ENCODE assay signal across 21 cellular contexts in the genomic region with DNA sequence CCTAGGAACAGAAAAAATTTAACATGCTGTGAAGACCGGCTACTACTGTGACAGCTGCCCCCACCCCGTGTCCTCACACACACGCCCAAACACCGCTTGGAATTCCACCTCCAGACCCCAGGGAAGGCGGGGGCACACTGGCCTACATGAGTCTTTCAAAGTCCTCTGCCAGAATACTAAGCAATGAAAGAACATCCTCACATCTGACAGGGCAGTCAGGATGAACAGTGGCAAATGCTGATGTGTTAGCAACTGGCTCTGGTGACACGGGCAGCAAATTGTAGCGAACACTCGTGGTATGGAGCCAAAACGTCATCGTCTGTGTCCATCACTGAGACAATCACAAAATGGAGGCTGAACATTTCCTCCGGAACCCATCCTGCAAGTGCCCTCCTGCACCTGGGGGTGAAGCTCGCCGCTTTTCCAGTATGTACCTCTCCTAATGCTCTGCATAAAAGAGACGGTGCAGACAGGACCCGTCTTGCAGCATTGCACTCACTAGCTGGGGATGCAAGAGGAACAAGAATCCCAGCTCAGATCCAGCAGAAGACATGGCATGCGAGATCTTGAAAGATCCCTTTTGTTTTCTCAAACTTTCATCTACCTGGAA.
DNase-seq lines count a peak whose midpoint lies in the region; ATAC-seq lines count a peak whose summit lies in the region.
"Had no signal": no experiment of that assay in that cellular context is flagged by ENCODE, and none has a peak within 500 bp of the region (broad histone marks: within the 10 kb centered on the region; RNA-seq: fewer than 3 reads in every experiment).

No MANE protein-coding gene starts in this region.

- H2AK5ac ChIP-seq in neuronal stem cell (ENCODE audit: low read depth, low read length) = no peak overlapping the region

- no peaks in the 10 kb centered on the region for H3K36me3 ChIP-seq in neuronal stem cell (replicated peaks in 1 of 2; ENCODE audit: control insufficient read depth in 2 of 2, insufficient read depth in 2 of 2, low read length in 2 of 2)
- H3K36me3 ChIP-seq: gastrocnemius medialis had no signal

- peak overlapping the region; percentile 70 for H3K27ac ChIP-seq in caudate nucleus (ENCODE audit: low read depth, low read length)
- no peak overlapping the region for H3K27ac ChIP-seq in neuronal stem cell (replicated peaks; ENCODE audit: low read length)
- H3K27ac ChIP-seq: C4-2B, dorsolateral prefrontal cortex, gastrocnemius medialis had no signal

- H3K9ac ChIP-seq in neuronal stem cell (ENCODE audit: low read depth, low read length, poor library complexity) = no peak overlapping the region

- no peak overlapping the region for H2BK15ac ChIP-seq in neuronal stem cell (ENCODE audit: low read length)

- no peak overlapping the region for H3K18ac ChIP-seq in neuronal stem cell (ENCODE audit: low read length)

- peaks cover 46% of the 10 kb centered on the region for H3K36me3 Mint-ChIP-seq in activated T-cell treated with anti-CD3 and anti-CD28 coated beads, Interleukin-2, amount 50 U/mL, for 4 hours (ENCODE audit: insufficient read depth)
- peaks cover 11% of the 10 kb centered on the region for H3K36me3 Mint-ChIP-seq in T-helper 17 cell (ENCODE audit: low read depth)

- H3K27me3 Mint-ChIP-seq in activated T-cell treated with anti-CD3 and anti-CD28 coated beads, Interleukin-2, amount 50 U/mL, for 4 hours (ENCODE audit: low read depth) = no peaks in the 10 kb centered on the region
- no peaks in the 10 kb centered on the region for H3K27me3 Mint-ChIP-seq in T-helper 17 cell
- H3K27me3 Mint-ChIP-seq in stimulated activated naive CD8-positive, alpha-beta T cell treated with anti-CD3 and anti-CD28 coated beads, Interleukin-15, amount 100 ng/mL, for 72 hours = no peaks in the 10 kb centered on the region

- no peak overlapping the region for H3K4ac ChIP-seq in neuronal stem cell (ENCODE audit: low read length)

- H3K79me1 ChIP-seq in neuronal stem cell (ENCODE audit: low read depth, low read length) = peaks cover 3% of the 10 kb centered on the region

- no peak overlapping the region for H3K4me3 ChIP-seq in neuronal stem cell (ENCODE audit: low read length in 2 of 2)
- H3K4me3 ChIP-seq: dorsolateral prefrontal cortex, gastrocnemius medialis, skin epidermis had no signal

- H3K4me1 Mint-ChIP-seq in activated T-cell treated with anti-CD3 and anti-CD28 coated beads, Interleukin-2, amount 50 U/mL, for 4 hours (ENCODE audit: low read depth) = peaks cover 42% of the 10 kb centered on the region
- H3K4me1 Mint-ChIP-seq in T-helper 17 cell = peaks cover 36% of the 10 kb centered on the region
- H3K4me1 Mint-ChIP-seq in stimulated activated naive CD8-positive, alpha-beta T cell treated with anti-CD3 and anti-CD28 coated beads, Interleukin-15, amount 100 ng/mL, for 72 hours = peaks cover 60% of the 10 kb centered on the region

- no peak overlapping the region for H4K8ac ChIP-seq in neuronal stem cell (ENCODE audit: low read depth, low read length)

- no peaks in the 10 kb centered on the region for H3K9me3 Mint-ChIP-seq in activated T-cell treated with anti-CD3 and anti-CD28 coated beads, Interleukin-2, amount 50 U/mL, for 4 hours
- no peaks in the 10 kb centered on the region for H3K9me3 Mint-ChIP-seq in stimulated activated naive CD8-positive, alpha-beta T cell treated with anti-CD3 and anti-CD28 coated beads, Interleukin-15, amount 100 ng/mL, for 72 hours
- H3K9me3 Mint-ChIP-seq: mesothelial cell of epicardium had no signal

- no peak overlapping the region for H3K4me2 ChIP-seq in neuronal stem cell (ENCODE audit: insufficient read depth, low read length, poor library complexity, severe bottlenecking)

- intact Hi-C loops in Right ventricle myocardium inferior (cut with DNase I) = no loop called here

- WGBS in neuronal stem cell (ENCODE audit: extremely low coverage in 2 of 2, insufficient read length in 2 of 2, insufficient replicate concordance in 1 of 2), 2 donors = no CpG with 5 or more reads among the region's 16 CpGs

- H2BK5ac ChIP-seq in neuronal stem cell (ENCODE audit: low read length) = no peak overlapping the region

- no peak overlapping the region for H4K91ac ChIP-seq in neuronal stem cell (ENCODE audit: low read depth, low read length, poor library complexity)

- H3K4me3 Mint-ChIP-seq in activated T-cell treated with anti-CD3 and anti-CD28 coated beads, Interleukin-2, amount 50 U/mL, for 4 hours = no peak overlapping the region
- H3K4me3 Mint-ChIP-seq in T-helper 17 cell = no peak overlapping the region
- H3K4me3 Mint-ChIP-seq in stimulated activated naive CD8-positive, alpha-beta T cell treated with anti-CD3 and anti-CD28 coated beads, Interleukin-15, amount 100 ng/mL, for 72 hours = no peak overlapping the region
- H3K4me3 Mint-ChIP-seq: mesothelial cell of epicardium had no signal

- H3K4me1 ChIP-seq in neuronal stem cell (ENCODE audit: control insufficient read depth in 2 of 2, insufficient read depth in 1 of 2, low read depth in 1 of 2, low read length in 2 of 2) = no peaks in the 10 kb centered on the region
- H3K4me1 ChIP-seq: gastrocnemius medialis had no signal

- H2AFZ ChIP-seq in neuronal stem cell (ENCODE audit: low read length) = no peak overlapping the region

- H2BK12ac ChIP-seq in neuronal stem cell (ENCODE audit: low read length) = no peak overlapping the region

- H3K27ac Mint-ChIP-seq in T-helper 17 cell = peak overlapping the region; percentile 100
- peak overlapping the region; percentile 50 to 97 for H3K27ac Mint-ChIP-seq in stimulated activated naive CD8-positive, alpha-beta T cell treated with anti-CD3 and anti-CD28 coated beads, Interleukin-15, amount 100 ng/mL, for 72 hours
- H3K27ac Mint-ChIP-seq: progenitor cell of endocrine pancreas had no signal

- no peak overlapping the region for H3K23ac ChIP-seq in neuronal stem cell (ENCODE audit: low read depth, low read length, poor library complexity)

- H3K27me3 ChIP-seq in neuronal stem cell (ENCODE audit: control insufficient read depth in 3 of 3, insufficient read depth in 3 of 3, low read depth in 1 of 3, low read length in 3 of 3) = peaks cover 0 to 3% (median 0%) of the 10 kb centered on the region in 3 experiments
- H3K27me3 ChIP-seq: dorsolateral prefrontal cortex had no signal

- no peaks in the 10 kb centered on the region for H3K9me3 ChIP-seq in T-helper 17 cell (ENCODE audit: control insufficient read depth, low read length, poor library complexity, severe bottlenecking)
- H3K9me3 ChIP-seq in neuronal stem cell (replicated peaks in 1 of 2; ENCODE audit: control insufficient read depth in 2 of 2, insufficient read depth in 1 of 2, low read depth in 1 of 2, low read length in 2 of 2) = peaks cover 0 to 6% of the 10 kb centered on the region in 2 donors
- H3K9me3 ChIP-seq: gastrocnemius medialis had no signal

- ATAC-seq in activated T-cell treated with anti-CD3 and anti-CD28 coated beads, Interleukin-2, amount 50 U/mL, for 4 hours = no peak
- ATAC-seq in T-helper 17 cell (no peak), Right ventricle myocardium inferior (no peak)
- no peak for ATAC-seq in stimulated activated naive CD8-positive, alpha-beta T cell treated with anti-CD3 and anti-CD28 coated beads, Interleukin-15, amount 100 ng/mL, for 72 hours
- ATAC-seq: gastrocnemius medialis had no signal

- no peak overlapping the region for H3K14ac ChIP-seq in neuronal stem cell (ENCODE audit: low read length)

- peak; percentile 15 to 21 for DNase-seq in activated T-cell treated with anti-CD3 and anti-CD28 coated beads, Interleukin-2, amount 50 U/mL, for 48 hours
- DNase-seq in activated T-cell treated with anti-CD3 and anti-CD28 coated beads, Interleukin-2, amount 50 U/mL, for 4 hours = no peak
- DNase-seq in T-helper 17 cell (no peak), caudate nucleus (lab: John Stamatoyannopoulos, UW) (peak in 1 of 61 donors; percentile 66), NCI-H2227 (lab: John Stamatoyannopoulos, UW; ENCODE audit: unreplicated experiment) (no peak), neuronal stem cell (ENCODE audit: low spot score) (no peak), Right ventricle myocardium inferior (ENCODE audit: missing footprints) (no peak)
- no peak for DNase-seq in stimulated activated naive CD8-positive, alpha-beta T cell treated with anti-CD3 and anti-CD28 coated beads, Interleukin-15, amount 100 ng/mL, for 72 hours
- DNase-seq: ACHN; DMS53; dorsolateral prefrontal cortex; erythroblast; gastrocnemius medialis; NCI-H1092; NCI-H2029; NCI-H510A; stimulated activated CD4-positive, alpha-beta T cell treated with anti-CD3 and anti-CD28 coated beads, Interleukin-2, amount 100 ng/mL, for 48 hours had no signal

- no peak overlapping the region for H2BK120ac ChIP-seq in neuronal stem cell (ENCODE audit: low read depth, low read length)

Comparison
In these comparisons a context has a peak if more than half of its experiments do, and no peak if none do; other contexts are left out.
1. DNase-seq: peak in activated T-cell treated with anti-CD3 and anti-CD28 coated beads, Interleukin-2, amount 50 U/mL, for 48 hours (2 of 2); none in activated T-cell treated with anti-CD3 and anti-CD28 coated beads, Interleukin-2, amount 50 U/mL, for 4 hours (single experiment), T-helper 17 cell (0 of 3), stimulated activated naive CD8-positive, alpha-beta T cell treated with anti-CD3 and anti-CD28 coated beads, Interleukin-15, amount 100 ng/mL, for 72 hours (0 of 2), NCI-H2227 (single experiment), neuronal stem cell (single experiment) and Right ventricle myocardium inferior (single experiment).